In the genomic region with DNA sequence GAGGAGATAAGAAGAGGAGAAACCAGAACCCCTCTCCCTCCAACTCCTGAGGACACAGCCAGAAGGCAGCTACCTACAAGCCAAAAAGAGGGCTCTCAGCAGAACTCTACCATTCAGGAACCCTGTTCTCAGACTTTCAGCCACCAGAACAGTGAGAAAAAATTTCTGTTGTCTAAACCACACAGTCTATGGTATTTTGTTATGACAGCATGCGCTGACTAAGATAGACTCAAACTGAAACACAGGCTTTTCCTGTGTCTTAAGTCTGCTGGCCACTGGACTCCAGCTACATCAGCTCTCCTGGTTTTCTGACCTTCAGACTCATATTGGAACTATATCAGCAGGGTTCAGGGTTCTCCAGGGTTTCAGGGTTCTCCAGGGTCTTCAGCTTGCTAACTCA, we compare ENCODE assay signal across 12 cellular contexts.
DNase-seq lines count a peak whose midpoint lies in the region; ATAC-seq and TF ChIP-seq lines count a peak whose summit lies in the region.
"Had no signal": no experiment of that assay in that cellular context is flagged by ENCODE, and none has a peak within 500 bp of the region (broad histone marks: within the 10 kb centered on the region; RNA-seq: fewer than 3 reads in every experiment).

No MANE protein-coding gene starts in this region.

- peak; percentile 63 for ATAC-seq in GM18508 (IDR thresholded peaks at IDR 0.05; ENCODE audit: insufficient read depth, unreplicated experiment)
- ATAC-seq in GM21381 (IDR thresholded peaks at IDR 0.05; ENCODE audit: unreplicated experiment), result peak; percentile 77
- peak; percentile 54 for ATAC-seq in HG03196 (IDR thresholded peaks at IDR 0.05; ENCODE audit: unreplicated experiment)

- no peak overlapping the region for H3K27ac ChIP-seq in sigmoid colon
- H3K27ac ChIP-seq: neutrophil had no signal

- TF ChIP-seq EP300 in sigmoid colon (IDR thresholded peaks at IDR 0.05), result no peak

- in situ Hi-C loops in ACHN (cut with HindIII; ENCODE audit: low pct_ligation_motif_present, low pct_unique_long_range_greater_than_20kb, low sequenced_read_pairs), result no loop called here

- H3K4me1 ChIP-seq in sigmoid colon, result peaks cover 0 to 18% (median 0%) of the 10 kb centered on the region in 4 donors

- H3K4me3 ChIP-seq in fibroblast of pulmonary artery (replicated peaks; ENCODE audit: low read depth, low read length) (no peak overlapping the region), sigmoid colon (no peak overlapping the region)

- TF ChIP-seq CTCF in fibroblast of pulmonary artery (IDR thresholded peaks at IDR 0.05; ENCODE audit: low read length, missing control alignments) (no peak), sigmoid colon (IDR thresholded peaks at IDR 0.05) (no peak)

- intact Hi-C loops in sigmoid colon (cut with DNase I), result no loop called here

- DNase-seq in fibroblast of pulmonary artery (ENCODE audit: low read depth) (peak; percentile 15), sigmoid colon (no peak), NCI-H2029 (lab: John Stamatoyannopoulos, UW) (no peak), ACHN (no peak)
- no peak for DNase-seq in stimulated activated CD4-positive, alpha-beta T cell treated with anti-CD3 and anti-CD28 coated beads, Interleukin-2, amount 100 ng/mL, for 24 hours
- DNase-seq: caudate nucleus, NCI-H187 treated with DMSO at 0.1 percent for 48 hours, SIG-M5 had no signal

- TF ChIP-seq POLR2A in sigmoid colon (IDR thresholded peaks at IDR 0.05), result no peak

- no peaks in the 10 kb centered on the region for H3K9me3 ChIP-seq in sigmoid colon
- H3K9me3 ChIP-seq: neutrophil had no signal

- no peaks in the 10 kb centered on the region for H3K36me3 ChIP-seq in sigmoid colon
- H3K36me3 ChIP-seq: neutrophil had no signal

- no peaks in the 10 kb centered on the region for H3K27me3 ChIP-seq in sigmoid colon
- H3K27me3 ChIP-seq: neutrophil had no signal

- WGBS in sigmoid colon, 2 donors, result 89 to 91% methylated on average over 1 of the region's 1 CpG
